1 cellular context compared by ENCODE assay signal in the genomic region with DNA sequence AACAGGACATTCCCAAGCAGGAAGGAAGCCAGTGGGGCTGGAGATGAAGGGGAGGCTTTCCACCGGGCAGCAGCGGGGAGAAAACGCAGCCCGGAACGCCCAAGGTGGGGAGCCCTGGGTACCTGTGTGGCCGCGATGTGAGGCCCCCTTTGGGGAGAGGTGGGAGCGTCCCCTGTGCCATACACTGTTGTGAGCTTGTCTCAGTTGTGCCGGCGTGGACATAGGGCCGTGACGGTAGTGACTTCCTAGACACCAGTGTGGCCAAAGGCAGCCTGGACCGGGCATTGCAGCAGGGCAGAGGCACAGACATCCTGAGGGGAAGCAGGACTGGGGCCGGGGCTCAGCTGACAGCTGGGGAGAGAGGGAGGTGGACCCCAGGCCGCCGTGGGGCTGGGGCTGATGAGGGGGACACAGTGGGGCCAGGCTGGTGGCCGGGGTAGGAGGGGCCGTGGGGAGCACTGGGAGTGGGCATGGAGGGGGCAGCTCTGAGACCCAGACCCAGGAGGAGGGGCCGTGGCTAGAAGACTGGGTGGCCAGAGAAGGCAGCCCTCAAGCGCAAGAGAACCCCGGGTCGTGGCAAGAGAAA.
TF ChIP-seq lines count a peak whose summit lies in the region.

No MANE protein-coding gene starts in this region.

TF ChIP-seq in HepG2, 621 proteins besides CTCF, POLR2A, EP300 and RAD21:
- TF ChIP-seq MTF2 (CRISPR knock-in tag; IDR thresholded peaks at IDR 0.05; ENCODE audit: borderline replicate concordance) (no peak), ZNF441 (CRISPR knock-in tag; IDR thresholded peaks at IDR 0.05; ENCODE audit: borderline replicate concordance) (no peak), ZNF205 (CRISPR knock-in tag; IDR thresholded peaks at IDR 0.05) (no peak), ZEB1 (IDR thresholded peaks at IDR 0.05; ENCODE audit: insufficient replicate concordance, low read depth) (no peak), FOXA1 (IDR thresholded peaks at IDR 0.05) (no peak), FOXA1 (CRISPR knock-in tag; IDR thresholded peaks at IDR 0.05) (no peak), KAT2B (IDR thresholded peaks at IDR 0.05; ENCODE audit: borderline replicate concordance, low read depth, low read length) (no peak), ZNF3 (CRISPR knock-in tag; IDR thresholded peaks at IDR 0.05) (no peak), FOXK1 (CRISPR knock-in tag; IDR thresholded peaks at IDR 0.05; ENCODE audit: borderline replicate concordance, low read depth) (no peak), HOXA5 (CRISPR knock-in tag; IDR thresholded peaks at IDR 0.05) (no peak), RARA (CRISPR knock-in tag; IDR thresholded peaks at IDR 0.05) (no peak)
- TF ChIP-seq, protein P1, sequence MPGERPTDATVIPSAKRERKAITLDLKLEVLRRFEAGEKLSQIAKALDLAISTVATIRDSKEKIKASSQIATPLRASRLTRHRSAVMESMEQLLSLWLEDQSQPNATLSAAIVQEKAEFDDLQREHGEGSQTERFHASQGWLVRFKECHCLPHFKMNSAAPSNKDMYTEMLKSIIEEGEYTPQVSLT (CRISPR knock-in tag; IDR thresholded peaks at IDR 0.05; ENCODE audit: borderline replicate concordance, low read depth), result no peak
- TF ChIP-seq, protein P2, sequence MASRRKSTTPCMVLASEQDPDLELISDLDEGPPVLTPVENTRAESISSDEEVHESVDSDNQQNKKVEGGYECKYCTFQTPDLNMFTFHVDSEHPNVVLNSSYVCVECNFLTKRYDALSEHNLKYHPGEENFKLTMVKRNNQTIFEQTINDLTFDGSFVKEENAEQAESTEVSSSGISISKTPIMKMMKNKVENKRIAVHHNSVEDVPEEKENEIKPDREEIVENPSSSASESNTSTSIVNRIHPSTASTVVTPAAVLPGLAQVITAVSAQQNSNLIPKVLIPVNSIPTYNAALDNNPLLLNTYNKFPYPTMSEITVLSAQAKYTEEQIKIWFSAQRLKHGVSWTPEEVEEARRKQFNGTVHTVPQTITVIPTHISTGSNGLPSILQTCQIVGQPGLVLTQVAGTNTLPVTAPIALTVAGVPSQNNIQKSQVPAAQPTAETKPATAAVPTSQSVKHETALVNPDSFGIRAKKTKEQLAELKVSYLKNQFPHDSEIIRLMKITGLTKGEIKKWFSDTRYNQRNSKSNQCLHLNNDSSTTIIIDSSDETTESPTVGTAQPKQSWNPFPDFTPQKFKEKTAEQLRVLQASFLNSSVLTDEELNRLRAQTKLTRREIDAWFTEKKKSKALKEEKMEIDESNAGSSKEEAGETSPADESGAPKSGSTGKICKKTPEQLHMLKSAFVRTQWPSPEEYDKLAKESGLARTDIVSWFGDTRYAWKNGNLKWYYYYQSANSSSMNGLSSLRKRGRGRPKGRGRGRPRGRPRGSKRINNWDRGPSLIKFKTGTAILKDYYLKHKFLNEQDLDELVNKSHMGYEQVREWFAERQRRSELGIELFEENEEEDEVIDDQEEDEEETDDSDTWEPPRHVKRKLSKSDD (CRISPR knock-in tag; IDR thresholded peaks at IDR 0.05; ENCODE audit: low read depth), result no peak
- TF ChIP-seq, protein P3, sequence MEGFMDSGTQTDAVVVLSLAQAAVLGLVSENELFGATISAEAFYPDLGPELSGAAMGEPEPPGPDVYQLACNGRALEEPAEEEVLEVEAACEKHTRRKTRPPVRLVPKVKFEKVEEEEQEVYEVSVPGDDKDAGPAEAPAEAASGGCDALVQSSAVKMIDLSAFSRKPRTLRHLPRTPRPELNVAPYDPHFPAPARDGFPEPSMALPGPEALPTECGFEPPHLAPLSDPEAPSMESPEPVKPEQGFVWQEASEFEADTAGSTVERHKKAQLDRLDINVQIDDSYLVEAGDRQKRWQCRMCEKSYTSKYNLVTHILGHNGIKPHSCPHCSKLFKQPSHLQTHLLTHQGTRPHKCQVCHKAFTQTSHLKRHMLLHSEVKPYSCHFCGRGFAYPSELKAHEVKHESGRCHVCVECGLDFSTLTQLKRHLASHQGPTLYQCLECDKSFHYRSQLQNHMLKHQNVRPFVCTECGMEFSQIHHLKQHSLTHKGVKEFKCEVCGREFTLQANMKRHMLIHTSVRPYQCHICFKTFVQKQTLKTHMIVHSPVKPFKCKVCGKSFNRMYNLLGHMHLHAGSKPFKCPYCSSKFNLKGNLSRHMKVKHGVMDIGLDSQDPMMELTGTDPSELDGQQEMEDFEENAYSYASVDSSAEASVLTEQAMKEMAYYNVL (CRISPR knock-in tag; IDR thresholded peaks at IDR 0.05; ENCODE audit: borderline replicate concordance), result no peak
- TF ChIP-seq, protein P4, sequence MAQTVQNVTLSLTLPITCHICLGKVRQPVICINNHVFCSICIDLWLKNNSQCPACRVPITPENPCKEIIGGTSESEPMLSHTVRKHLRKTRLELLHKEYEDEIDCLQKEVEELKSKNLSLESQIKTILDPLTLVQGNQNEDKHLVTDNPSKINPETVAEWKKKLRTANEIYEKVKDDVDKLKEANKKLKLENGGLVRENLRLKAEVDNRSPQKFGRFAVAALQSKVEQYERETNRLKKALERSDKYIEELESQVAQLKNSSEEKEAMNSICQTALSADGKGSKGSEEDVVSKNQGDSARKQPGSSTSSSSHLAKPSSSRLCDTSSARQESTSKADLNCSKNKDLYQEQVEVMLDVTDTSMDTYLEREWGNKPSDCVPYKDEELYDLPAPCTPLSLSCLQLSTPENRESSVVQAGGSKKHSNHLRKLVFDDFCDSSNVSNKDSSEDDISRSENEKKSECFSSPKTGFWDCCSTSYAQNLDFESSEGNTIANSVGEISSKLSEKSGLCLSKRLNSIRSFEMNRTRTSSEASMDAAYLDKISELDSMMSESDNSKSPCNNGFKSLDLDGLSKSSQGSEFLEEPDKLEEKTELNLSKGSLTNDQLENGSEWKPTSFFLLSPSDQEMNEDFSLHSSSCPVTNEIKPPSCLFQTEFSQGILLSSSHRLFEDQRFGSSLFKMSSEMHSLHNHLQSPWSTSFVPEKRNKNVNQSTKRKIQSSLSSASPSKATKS (CRISPR knock-in tag; IDR thresholded peaks at IDR 0.05), result no peak
